In genomic region chr3:38038447-38038911, GRCh38 we compare ENCODE assay signal across 9 cellular contexts. TPM values are rescaled to one million over a fixed set of nuclear protein-coding genes. Genes with fewer than 3 reads are reported as not detected.
A peak's percentile ranks its signal among the peaks of the same experiment; 100 is the strongest.
DNase-seq lines count a peak whose midpoint lies in the region; ATAC-seq and TF ChIP-seq lines count a peak whose summit lies in the region.
"Had no signal": no experiment of that assay in that cellular context is flagged by ENCODE, and none has a peak within 500 bp of the region (broad histone marks: within the 10 kb centered on the region; RNA-seq: fewer than 3 reads in every experiment).

No MANE protein-coding gene starts in this region.

- H4K20me1 ChIP-seq in DOHH2 (ENCODE audit: control insufficient read depth, insufficient read depth, low read depth, low read length) (no peaks in the 10 kb centered on the region), neural progenitor cell (ENCODE audit: low read depth) (no peaks in the 10 kb centered on the region)

- no peaks in the 10 kb centered on the region for H3F3A ChIP-seq in DOHH2 (ENCODE audit: control insufficient read depth, insufficient read depth)
- H3F3A ChIP-seq in neural progenitor cell (ENCODE audit: low read depth) = peaks cover 7% of the 10 kb centered on the region

- no peaks in the 10 kb centered on the region for H3K79me2 ChIP-seq in DOHH2 (ENCODE audit: control insufficient read depth, low read length)
- no peaks in the 10 kb centered on the region for H3K79me2 ChIP-seq in neural progenitor cell (ENCODE audit: low read depth)

- peaks cover 30 to 43% (median 34%) of the 10 kb centered on the region in 3 donors for H3K4me1 Mint-ChIP-seq in T-cell
- peaks cover 18% of the 10 kb centered on the region for H3K4me1 Mint-ChIP-seq in chondrocyte (ENCODE audit: low read depth)
- peaks cover 10% of the 10 kb centered on the region for H3K4me1 Mint-ChIP-seq in neural progenitor cell

- H3K4me1 ChIP-seq in DOHH2 (ENCODE audit: control insufficient read depth, low read length) (peaks cover 18% of the 10 kb centered on the region), neural progenitor cell (peaks cover 3% of the 10 kb centered on the region)

- H3K27me3 ChIP-seq in DOHH2 (ENCODE audit: control insufficient read depth, low read length) (peaks cover 22% of the 10 kb centered on the region), neural progenitor cell (peaks cover 58% of the 10 kb centered on the region)

- ATAC-seq in T-cell (replicated peaks in 1 of 4) = peak; percentile 43 to 55 (median 52)
- ATAC-seq in GM18517 (IDR thresholded peaks at IDR 0.05; ENCODE audit: unreplicated experiment) = no peak

- H3K27ac Mint-ChIP-seq in T-cell (peak overlapping the region; percentile 91 to 97), chondrocyte (ENCODE audit: unreplicated experiment) (no peak overlapping the region), neural progenitor cell (no peak overlapping the region)

- DNase-seq in T-cell (peak in 17 of 34 experiments; percentile 22 to 46 (median 32)), chondrocyte (ENCODE audit: low spot score) (no peak), neural progenitor cell (ENCODE audit: low spot score) (no peak), NCI-H774 (lab: John Stamatoyannopoulos, UW) (no peak), NCI-H446 (lab: John Stamatoyannopoulos, UW) (no peak), posterior vena cava (ENCODE audit: low spot score) (no peak)

- H3K27ac ChIP-seq in DOHH2 (ENCODE audit: low read depth, low read length) (no peak overlapping the region), neural progenitor cell (no peak overlapping the region)
- H3K27ac ChIP-seq: HL-60 had no signal

- POLR2A ChIA-PET in T-cell (lab: Charles Lee) = interaction anchor here in 1 of 2 donors (0.7 to 1.4 kb wide), 5 partner anchors 9 to 126 kb away, joined by 3 to 8 read pairs (median 4); partner anchors contain the start of genes ACAA1, OXSR1 and PLCD1

- no peaks in the 10 kb centered on the region for H3K9me2 ChIP-seq in DOHH2 (replicated peaks; ENCODE audit: control insufficient read depth, low read length)

- H3K4me3 Mint-ChIP-seq in T-cell = peak overlapping the region; percentile 82 to 91 (median 84)
- peak overlapping the region; percentile 70 for H3K4me3 Mint-ChIP-seq in chondrocyte (ENCODE audit: unreplicated experiment)
- peak overlapping the region; percentile 81 for H3K4me3 Mint-ChIP-seq in neural progenitor cell

- peaks cover 0 to 7% (median 0%) of the 10 kb centered on the region in 3 donors for H3K9me3 Mint-ChIP-seq in T-cell
- H3K9me3 Mint-ChIP-seq in chondrocyte (ENCODE audit: low read depth) = no peaks in the 10 kb centered on the region
- no peaks in the 10 kb centered on the region for H3K9me3 Mint-ChIP-seq in neural progenitor cell

- H3K4me3 ChIP-seq in DOHH2 (ENCODE audit: low read length) (peak overlapping the region; percentile 50), neural progenitor cell (peak overlapping the region; percentile 57)

- intact Hi-C loops in posterior vena cava (cut with DNase I) = no loop called here

- H3K4me2 ChIP-seq in DOHH2 (ENCODE audit: low read length) (peak overlapping the region; percentile 72), neural progenitor cell (peak overlapping the region; percentile 90)

- no peak overlapping the region for H3K9ac ChIP-seq in neural progenitor cell

- CTCF ChIA-PET in T-cell (lab: Charles Lee) = interaction anchor here in 1 of 2 donors (1.0 to 3.1 kb wide), 4 partner anchors 11 to 64 kb away, joined by 3 to 20 read pairs (median 9); no protein-coding TSS in a partner anchor

- H2AFZ ChIP-seq in neural progenitor cell (replicated peaks) = peak overlapping the region; percentile 99

- no peaks in the 10 kb centered on the region for H3K9me3 ChIP-seq in DOHH2 (ENCODE audit: control insufficient read depth, insufficient read depth, low read length)
- H3K9me3 ChIP-seq in neural progenitor cell (ENCODE audit: low read depth) = no peaks in the 10 kb centered on the region

- peaks cover 0 to 1% of the 10 kb centered on the region in 2 donors for H3K27me3 Mint-ChIP-seq in T-cell
- peaks cover 3% of the 10 kb centered on the region for H3K27me3 Mint-ChIP-seq in chondrocyte (ENCODE audit: low read depth)
- H3K27me3 Mint-ChIP-seq in neural progenitor cell (ENCODE audit: insufficient read depth, low read depth) = peaks cover 22% of the 10 kb centered on the region

- no peaks in the 10 kb centered on the region for H3K36me3 ChIP-seq in DOHH2 (ENCODE audit: control insufficient read depth, low read length)
- no peaks in the 10 kb centered on the region for H3K36me3 ChIP-seq in neural progenitor cell

- peaks cover 4% of the 10 kb centered on the region for H3K36me3 Mint-ChIP-seq in T-cell
- H3K36me3 Mint-ChIP-seq in chondrocyte (ENCODE audit: low read depth) = no peaks in the 10 kb centered on the region
- no peaks in the 10 kb centered on the region for H3K36me3 Mint-ChIP-seq in neural progenitor cell

- TF ChIP-seq CTCF in DOHH2 (IDR thresholded peaks at IDR 0.05; ENCODE audit: low read depth, low read length, poor library complexity, severe bottlenecking) (no peak), chondrocyte (IDR thresholded peaks at IDR 0.05) (no peak), neural progenitor cell (IDR thresholded peaks at IDR 0.05) (no peak)

RNA-seq across cellular contexts. Expression of gene DLEC1, which starts 0.5 kb away (rescaled TPM):
- total RNA-seq in T-cell (10 to 100 TPM in 3 of 5 donors, 1 to 10 TPM in 2; 4.7 to 21.7 (median 17.8) TPM), chondrocyte (0.17 to 0.29 TPM (median 0.18 TPM) in 3 replicates), neural progenitor cell (ENCODE audit: low replicate concordance) (0.60 and 1.4 TPM in 2 replicates), posterior vena cava (under 1 TPM; 0.14 to 0.51 TPM)

RNA-seq across cellular contexts. Expression of gene PLCD1, which starts 9.0 kb away (rescaled TPM):
- total RNA-seq in T-cell = 10 to 100 TPM; 31.3 to 91.0 (median 75.7) TPM
- 19.0 to 28.2 TPM (median 23.6 TPM) in 3 replicates for total RNA-seq in chondrocyte
- total RNA-seq in neural progenitor cell (ENCODE audit: low replicate concordance) = 38.6 and 42.4 TPM in 2 replicates
- total RNA-seq in posterior vena cava = 10 to 100 TPM; 32.5 to 40.9 TPM

RNA-seq across cellular contexts. Expression of gene VILL, which starts 47.9 kb away (rescaled TPM):
- 10 to 100 TPM; 26.6 to 44.6 (median 42.1) TPM for total RNA-seq in T-cell
- total RNA-seq in chondrocyte = 1.7 to 2.6 TPM (median 1.7 TPM) in 3 replicates
- 4.9 and 5.6 TPM in 2 replicates for total RNA-seq in neural progenitor cell (ENCODE audit: low replicate concordance)
- total RNA-seq in posterior vena cava = 1 to 10 TPM; 3.4 to 5.9 TPM

Comparison
In these comparisons a context has a peak if more than half of its experiments do, and no peak if none do; other contexts are left out.
1. H3K27ac Mint-ChIP-seq: peak in T-cell (2 of 2); none in chondrocyte (single experiment) and neural progenitor cell (single experiment).
2. Peak in every context shown above with its lines, with median percentiles within 50 percentile points of each other: H3K4me3 Mint-ChIP-seq.